In genomic region chr20:33392016-33392415, GRCh38 we compare ENCODE assay signal across 12 cellular contexts. TPM values are rescaled to one million over a fixed set of nuclear protein-coding genes. Genes with fewer than 3 reads are reported as not detected.
DNase-seq lines count a peak whose midpoint lies in the region; ATAC-seq and TF ChIP-seq lines count a peak whose summit lies in the region.
"Had no signal": no experiment of that assay in that cellular context is flagged by ENCODE, and none has a peak within 500 bp of the region (broad histone marks: within the 10 kb centered on the region; RNA-seq: fewer than 3 reads in every experiment).

No MANE protein-coding gene starts in this region.

- no peak overlapping the region for H3K4me3 ChIP-seq in right atrium auricular region
- no peak overlapping the region for H3K4me3 ChIP-seq in WERI-Rb-1 (ENCODE audit: low read depth, low read length)
- no peak overlapping the region for H3K4me3 ChIP-seq in foreskin fibroblast (ENCODE audit: low read depth in 1 of 2, low read length in 2 of 2)

- H3K36me3 ChIP-seq in right atrium auricular region, result peaks cover 41% of the 10 kb centered on the region
- H3K36me3 ChIP-seq in WERI-Rb-1, result peaks cover 48% of the 10 kb centered on the region

- DNase-seq in left ventricle myocardium superior (no peak), right atrium auricular region (ENCODE audit: low spot score) (no peak), WERI-Rb-1 (peak; percentile 71), foreskin fibroblast (peak; percentile 56 to 88), NCI-H2107 treated with DMSO at 0.1 percent for 48 hours (lab: John Stamatoyannopoulos, UW; ENCODE audit: unreplicated experiment) (no peak)
- no peak for DNase-seq in activated CD4-positive, alpha-beta T cell treated with anti-CD3 and anti-CD28 coated beads for 1 hour
- DNase-seq in stimulated activated CD4-positive, alpha-beta T cell treated with anti-CD3 and anti-CD28 coated beads, Interleukin-4, amount 100 ng/mL, for 24 hours, result no peak
- DNase-seq: activated B cell treated with CpG ODN at 0.5 μM for 24 hours; activated CD8-positive, alpha-beta memory T cell treated with anti-CD3 and anti-CD28 coated beads, Interleukin-2, amount 50 U/mL, for 48 hours; endodermal cell; NCI-H2081 treated with DMSO at 0.1 percent for 48 hours had no signal

- ATAC-seq in left ventricle myocardium superior (peak; percentile 21), GM21381 (IDR thresholded peaks at IDR 0.05; ENCODE audit: unreplicated experiment) (no peak)

- no peaks in the 10 kb centered on the region for H3K9me3 ChIP-seq in right atrium auricular region
- no peaks in the 10 kb centered on the region for H3K9me3 ChIP-seq in WERI-Rb-1 (ENCODE audit: severe bottlenecking)

- no peaks in the 10 kb centered on the region for H3K27me3 ChIP-seq in right atrium auricular region
- no peaks in the 10 kb centered on the region for H3K27me3 ChIP-seq in WERI-Rb-1 (ENCODE audit: insufficient read depth, low read depth, severe bottlenecking)

- TF ChIP-seq CTCF in right atrium auricular region (IDR thresholded peaks at IDR 0.05), result no peak
- TF ChIP-seq CTCF in WERI-Rb-1 (IDR thresholded peaks at IDR 0.05; ENCODE audit: low read depth, low read length), result no peak
- TF ChIP-seq CTCF in foreskin fibroblast (IDR thresholded peaks at IDR 0.05; ENCODE audit: low read depth, low read length), result no peak

- H3K27ac ChIP-seq in right atrium auricular region (no peak overlapping the region), WERI-Rb-1 (peak overlapping the region; percentile 59)

- H3K4me1 ChIP-seq in right atrium auricular region, result no peaks in the 10 kb centered on the region

- intact Hi-C loops in left ventricle myocardium superior (cut with micrococcal nuclease), result no loop called here

RNA-seq across cellular contexts. Expression of gene CDK5RAP1, which starts 9.3 kb away (rescaled TPM):
- total RNA-seq in left ventricle myocardium superior, result 20.6 TPM
- total RNA-seq in right atrium auricular region, result 10 to 100 TPM; 13.9 to 22.8 TPM

RNA-seq across cellular contexts. Expression of gene SNTA1, which starts 51.5 kb away (rescaled TPM):
- total RNA-seq in left ventricle myocardium superior, result 226 TPM
- 100 to 1,000 TPM; 183 to 295 TPM for total RNA-seq in right atrium auricular region

Comparison
In these comparisons a context has a peak if more than half of its experiments do, and no peak if none do; other contexts are left out.
1. DNase-seq: peak in WERI-Rb-1 (single experiment) and foreskin fibroblast (2 of 2); none in left ventricle myocardium superior (single experiment), right atrium auricular region (single experiment), NCI-H2107 treated with DMSO at 0.1 percent for 48 hours (single experiment), activated CD4-positive, alpha-beta T cell treated with anti-CD3 and anti-CD28 coated beads for 1 hour (single experiment) and stimulated activated CD4-positive, alpha-beta T cell treated with anti-CD3 and anti-CD28 coated beads, Interleukin-4, amount 100 ng/mL, for 24 hours (single experiment).